1 cellular context compared by ENCODE assay signal in genomic region chr14:77707355-77707723, GRCh38.
TF ChIP-seq lines count a peak whose summit lies in the region.

No MANE protein-coding gene starts in this region.

TF ChIP-seq in SK-N-SH, 30 proteins besides CTCF, POLR2A, EP300 and RAD21 (continued from another document):
- no peak for TF ChIP-seq ZBTB33 (IDR thresholded peaks at IDR 0.05; ENCODE audit: borderline replicate concordance, low read depth)
- no peak for TF ChIP-seq TEAD4 (IDR thresholded peaks at IDR 0.05; ENCODE audit: borderline replicate concordance, insufficient read depth)
- TF ChIP-seq RXRA (IDR thresholded peaks at IDR 0.05; ENCODE audit: borderline replicate concordance, low read depth), result no peak
- TF ChIP-seq MEF2A (IDR thresholded peaks at IDR 0.05; ENCODE audit: borderline replicate concordance, low read depth), result no peak
- no peak for TF ChIP-seq GATA2 (CRISPR knock-in tag; IDR thresholded peaks at IDR 0.05)
- TF ChIP-seq TAF1 (IDR thresholded peaks at IDR 0.05; ENCODE audit: borderline replicate concordance, low read depth, low read length), result no peak
- no peak for TF ChIP-seq NFIC (IDR thresholded peaks at IDR 0.05; ENCODE audit: borderline replicate concordance)
- no peak for TF ChIP-seq MAX (IDR thresholded peaks at IDR 0.05; ENCODE audit: low read depth)
